In the genomic region with DNA sequence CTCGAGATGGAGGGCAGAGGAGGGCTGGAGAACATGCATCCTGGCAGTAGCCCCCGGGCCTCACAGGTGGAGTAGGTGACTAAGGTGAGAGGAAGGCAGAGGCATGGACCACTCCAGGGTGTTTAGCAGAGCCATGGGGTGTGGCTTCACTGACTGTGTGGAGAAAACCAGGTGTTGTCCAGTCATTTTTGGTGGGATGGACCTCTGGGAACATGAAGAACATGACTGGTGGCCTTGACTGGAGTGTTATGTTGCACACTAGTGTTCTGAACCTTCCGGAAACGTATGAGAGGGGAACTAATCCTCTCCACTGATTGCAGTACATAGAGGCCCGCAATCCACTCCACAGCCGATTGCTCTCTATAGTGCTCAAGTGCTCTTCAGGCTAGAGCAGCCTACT, we compare ENCODE assay signal across 20 cellular contexts. TPM values are rescaled to one million over a fixed set of nuclear protein-coding genes. Genes with fewer than 3 reads are reported as not detected.
DNase-seq lines count a peak whose midpoint lies in the region; ATAC-seq and TF ChIP-seq lines count a peak whose summit lies in the region.
"Had no signal": no experiment of that assay in that cellular context is flagged by ENCODE, and none has a peak within 500 bp of the region (broad histone marks: within the 10 kb centered on the region; RNA-seq: fewer than 3 reads in every experiment).

No MANE protein-coding gene starts in this region.

- H3K4me2 ChIP-seq in BLaER1 treated with 17β-estradiol and CSF1 and Interleukin-3, amounts not matched to agents 10 nM and 100 nM, result peak overlapping the region in 9 of 11 experiments; percentile 15 to 86 (median 79); a peak in 11 of 22 replicates

- peaks cover 34 to 70% (median 52%) of the 10 kb centered on the region in 4 donors for H3K4me1 Mint-ChIP-seq in CD4-positive, alpha-beta memory T cell
- H3K4me1 Mint-ChIP-seq in activated T-helper 17 cell treated with anti-CD3 and anti-CD28 coated beads, Interleukin-2, amount 50 U/mL, for 72 hours, result peaks cover 35% of the 10 kb centered on the region
- peaks cover 37 to 77% (median 64%) of the 10 kb centered on the region in 7 donors for H3K4me1 Mint-ChIP-seq in naive thymus-derived CD4-positive, alpha-beta T cell
- peaks cover 5% of the 10 kb centered on the region for H3K4me1 Mint-ChIP-seq in progenitor cell of endocrine pancreas (ENCODE audit: low read depth)

- H3K4me3 ChIP-seq in BLaER1 treated with 17β-estradiol and CSF1 and Interleukin-3, amounts not matched to agents 10 nM and 100 nM, result no peak overlapping the region
- H3K4me3 ChIP-seq in CD4-positive, alpha-beta memory T cell (ENCODE audit: low read length in 2 of 2), result no peak overlapping the region
- H3K4me3 ChIP-seq in naive thymus-derived CD4-positive, alpha-beta T cell (ENCODE audit: low read length), result no peak overlapping the region
- H3K4me3 ChIP-seq: esophagus squamous epithelium, MG63 had no signal

- intact Hi-C loops in CD4-positive, alpha-beta memory T cell (cut with micrococcal nuclease), result no loop called here
- intact Hi-C loops in naive thymus-derived CD4-positive, alpha-beta T cell (cut with micrococcal nuclease), result no loop called here

- no peaks in the 10 kb centered on the region for H3K27me3 ChIP-seq in BLaER1 treated with 17β-estradiol and CSF1 and Interleukin-3, amounts not matched to agents 10 nM and 100 nM
- no peaks in the 10 kb centered on the region for H3K27me3 ChIP-seq in CD4-positive, alpha-beta memory T cell (ENCODE audit: insufficient read depth, low read length)
- no peaks in the 10 kb centered on the region for H3K27me3 ChIP-seq in naive thymus-derived CD4-positive, alpha-beta T cell (ENCODE audit: control insufficient read depth in 2 of 2, insufficient read depth in 2 of 2, low read length in 2 of 2)
- H3K27me3 ChIP-seq: esophagus squamous epithelium, MG63 had no signal

- peaks cover 96 to 100% (median 100%) of the 10 kb centered on the region in 11 experiments for H4K20me1 ChIP-seq in BLaER1 treated with 17β-estradiol and CSF1 and Interleukin-3, amounts not matched to agents 10 nM and 100 nM

- H3K36me3 Mint-ChIP-seq in CD4-positive, alpha-beta memory T cell, result peaks cover 2 to 3% of the 10 kb centered on the region in 2 donors
- H3K36me3 Mint-ChIP-seq in activated T-helper 17 cell treated with anti-CD3 and anti-CD28 coated beads, Interleukin-2, amount 50 U/mL, for 72 hours (ENCODE audit: low read depth), result peaks cover 11% of the 10 kb centered on the region
- no peaks in the 10 kb centered on the region for H3K36me3 Mint-ChIP-seq in naive thymus-derived CD4-positive, alpha-beta T cell
- H3K36me3 Mint-ChIP-seq in progenitor cell of endocrine pancreas (ENCODE audit: insufficient read depth), result no peaks in the 10 kb centered on the region
- H3K36me3 Mint-ChIP-seq: activated naive CD4-positive, alpha-beta T cell treated with anti-CD3 and anti-CD28 coated beads, Interleukin-2, amount 50 U/mL, for 72 hours had no signal

- POLR2A ChIA-PET in CD4-positive, alpha-beta memory T cell (lab: Charles Lee; ENCODE audit: partially characterized antibody), result no interaction called here
- POLR2A ChIA-PET in naive thymus-derived CD4-positive, alpha-beta T cell (lab: Charles Lee), result no interaction called here

- H3K9ac ChIP-seq in BLaER1 treated with 17β-estradiol and CSF1 and Interleukin-3, amounts not matched to agents 10 nM and 100 nM, result no peak overlapping the region

- H3K9me3 ChIP-seq in BLaER1 treated with 17β-estradiol and CSF1 and Interleukin-3, amounts not matched to agents 10 nM and 100 nM (replicated peaks in 1 of 11), result no peaks in the 10 kb centered on the region
- H3K9me3 ChIP-seq in CD4-positive, alpha-beta memory T cell (ENCODE audit: control insufficient read depth in 1 of 2, low read length in 2 of 2), result no peaks in the 10 kb centered on the region
- H3K9me3 ChIP-seq in naive thymus-derived CD4-positive, alpha-beta T cell (ENCODE audit: control insufficient read depth in 2 of 3, low read length in 3 of 3), result no peaks in the 10 kb centered on the region
- H3K9me3 ChIP-seq: esophagus squamous epithelium, MG63 had no signal

- DNase-seq in CD4-positive, alpha-beta memory T cell, result no peak
- DNase-seq in naive thymus-derived CD4-positive, alpha-beta T cell, result no peak
- DNase-seq in progenitor cell of endocrine pancreas (ENCODE audit: low spot score, unreplicated experiment) (no peak), T-helper 1 cell (no peak)
- DNase-seq: activated CD4-positive, alpha-beta T cell treated with anti-CD3 and anti-CD28 coated beads for 48 hours; central memory CD4-positive, alpha-beta T cell; DMS 273 treated with DMSO at 0.1 percent for 48 hours; esophagus squamous epithelium; MG63; midbrain; NCI-H187; NCI-H526; PC-3; stimulated activated CD4-positive, alpha-beta T cell treated with anti-CD3 and anti-CD28 coated beads, Interleukin-2, amount 100 ng/mL, for 24 hours; substantia nigra had no signal

- no peak for TF ChIP-seq CTCF in progenitor cell of endocrine pancreas (IDR thresholded peaks at IDR 0.05; ENCODE audit: unreplicated experiment)

- no peaks in the 10 kb centered on the region for H3K27me3 Mint-ChIP-seq in CD4-positive, alpha-beta memory T cell
- H3K27me3 Mint-ChIP-seq in activated T-helper 17 cell treated with anti-CD3 and anti-CD28 coated beads, Interleukin-2, amount 50 U/mL, for 72 hours, result no peaks in the 10 kb centered on the region
- no peaks in the 10 kb centered on the region for H3K27me3 Mint-ChIP-seq in naive thymus-derived CD4-positive, alpha-beta T cell
- H3K27me3 Mint-ChIP-seq in progenitor cell of endocrine pancreas, result no peaks in the 10 kb centered on the region

- CTCF ChIA-PET in CD4-positive, alpha-beta memory T cell (lab: Charles Lee; ENCODE audit: partially characterized antibody), result no interaction called here
- CTCF ChIA-PET in naive thymus-derived CD4-positive, alpha-beta T cell (lab: Charles Lee), result no interaction called here

- peaks cover 54 to 99% (median 92%) of the 10 kb centered on the region in 10 experiments for H3K4me1 ChIP-seq in BLaER1 treated with 17β-estradiol and CSF1 and Interleukin-3, amounts not matched to agents 10 nM and 100 nM
- H3K4me1 ChIP-seq in CD4-positive, alpha-beta memory T cell (ENCODE audit: insufficient read depth, low read length), result peaks cover 49% of the 10 kb centered on the region
- peaks cover 5 to 8% of the 10 kb centered on the region in 2 donors for H3K4me1 ChIP-seq in naive thymus-derived CD4-positive, alpha-beta T cell (ENCODE audit: control insufficient read depth in 2 of 2, insufficient read depth in 2 of 2, low read length in 2 of 2)

- no peak overlapping the region for H3K27ac ChIP-seq in BLaER1 treated with 17β-estradiol and CSF1 and Interleukin-3, amounts not matched to agents 10 nM and 100 nM
- H3K27ac ChIP-seq in CD4-positive, alpha-beta memory T cell (ENCODE audit: low read depth, low read length), result no peak overlapping the region
- H3K27ac ChIP-seq in naive thymus-derived CD4-positive, alpha-beta T cell (ENCODE audit: low read depth, low read length), result no peak overlapping the region
- H3K27ac ChIP-seq: esophagus squamous epithelium had no signal

- peaks cover 0 to 13% (median 4%) of the 10 kb centered on the region in 11 experiments; a peak in 10 of 22 replicates for H3K36me3 ChIP-seq in BLaER1 treated with 17β-estradiol and CSF1 and Interleukin-3, amounts not matched to agents 10 nM and 100 nM
- no peaks in the 10 kb centered on the region for H3K36me3 ChIP-seq in CD4-positive, alpha-beta memory T cell (ENCODE audit: insufficient read depth, low read length)
- no peaks in the 10 kb centered on the region for H3K36me3 ChIP-seq in naive thymus-derived CD4-positive, alpha-beta T cell (ENCODE audit: control insufficient read depth in 2 of 3, insufficient read depth in 3 of 3, low read length in 3 of 3)
- H3K36me3 ChIP-seq: MG63 had no signal

- peak overlapping the region in 4 of 7 donors; percentile 3 to 78 (median 58) for H3K27ac Mint-ChIP-seq in CD4-positive, alpha-beta memory T cell
- peak overlapping the region; percentile 35 for H3K27ac Mint-ChIP-seq in activated T-helper 17 cell treated with anti-CD3 and anti-CD28 coated beads, Interleukin-2, amount 50 U/mL, for 72 hours
- H3K27ac Mint-ChIP-seq in naive thymus-derived CD4-positive, alpha-beta T cell, result peak overlapping the region; percentile 8 to 75 (median 41)
- H3K27ac Mint-ChIP-seq in progenitor cell of endocrine pancreas, result no peak overlapping the region
- H3K27ac Mint-ChIP-seq: activated naive CD4-positive, alpha-beta T cell treated with anti-CD3 and anti-CD28 coated beads, Interleukin-2, amount 50 U/mL, for 72 hours had no signal

- no peaks in the 10 kb centered on the region for H3K9me3 Mint-ChIP-seq in CD4-positive, alpha-beta memory T cell
- no peaks in the 10 kb centered on the region for H3K9me3 Mint-ChIP-seq in activated T-helper 17 cell treated with anti-CD3 and anti-CD28 coated beads, Interleukin-2, amount 50 U/mL, for 72 hours
- H3K9me3 Mint-ChIP-seq in naive thymus-derived CD4-positive, alpha-beta T cell, result no peaks in the 10 kb centered on the region
- H3K9me3 Mint-ChIP-seq in progenitor cell of endocrine pancreas (ENCODE audit: low read depth), result no peaks in the 10 kb centered on the region
- H3K9me3 Mint-ChIP-seq: activated naive CD4-positive, alpha-beta T cell treated with anti-CD3 and anti-CD28 coated beads, Interleukin-2, amount 50 U/mL, for 72 hours had no signal

- ATAC-seq in activated T-helper 17 cell treated with anti-CD3 and anti-CD28 coated beads, Interleukin-2, amount 50 U/mL, for 72 hours (replicated peaks), result no peak
- ATAC-seq in naive thymus-derived CD4-positive, alpha-beta T cell, result no peak
- no peak for ATAC-seq in GM21367 (IDR thresholded peaks at IDR 0.05; ENCODE audit: unreplicated experiment)
- ATAC-seq: activated naive CD4-positive, alpha-beta T cell treated with anti-CD3 and anti-CD28 coated beads, Interleukin-2, amount 50 U/mL, for 72 hours; PC-3; sciatic nerve had no signal

- H3K4me3 Mint-ChIP-seq in CD4-positive, alpha-beta memory T cell, result peak overlapping the region in 1 of 8 donors; percentile 33
- no peak overlapping the region for H3K4me3 Mint-ChIP-seq in activated T-helper 17 cell treated with anti-CD3 and anti-CD28 coated beads, Interleukin-2, amount 50 U/mL, for 72 hours
- H3K4me3 Mint-ChIP-seq in naive thymus-derived CD4-positive, alpha-beta T cell, result no peak overlapping the region
- H3K4me3 Mint-ChIP-seq in progenitor cell of endocrine pancreas (ENCODE audit: low read depth), result no peak overlapping the region

RNA-seq across cellular contexts. Expression of a gene that starts 16.9 kb away (rescaled TPM):
- 10 to 100 TPM; 17.8 to 18.6 TPM for total RNA-seq in CD4-positive, alpha-beta memory T cell
- 1 to 10 TPM; 3.3 to 4.6 TPM for polyA plus RNA-seq in CD4-positive, alpha-beta memory T cell
- total RNA-seq in activated T-helper 17 cell treated with anti-CD3 and anti-CD28 coated beads, Interleukin-2, amount 50 U/mL, for 72 hours, result 10 to 100 TPM; 19.3 to 23.6 TPM
- 10 to 100 TPM; 14.2 to 34.3 (median 17.4) TPM for total RNA-seq in naive thymus-derived CD4-positive, alpha-beta T cell
- 1 to 10 TPM; 3.3 to 5.3 TPM for polyA plus RNA-seq in naive thymus-derived CD4-positive, alpha-beta T cell
- 11.2 and 11.7 TPM in 2 replicates for total RNA-seq in progenitor cell of endocrine pancreas

RNA-seq across cellular contexts. Expression of a gene that starts 38.9 kb away (rescaled TPM):
- 10 to 100 TPM; 38.8 TPM for total RNA-seq in CD4-positive, alpha-beta memory T cell
- polyA plus RNA-seq in CD4-positive, alpha-beta memory T cell, result 10 to 100 TPM; 15.3 to 31.8 TPM
- 100 to 1,000 TPM in 1 of 2 donors, 10 to 100 TPM in 1; 71.8 to 117 TPM for total RNA-seq in activated T-helper 17 cell treated with anti-CD3 and anti-CD28 coated beads, Interleukin-2, amount 50 U/mL, for 72 hours
- total RNA-seq in naive thymus-derived CD4-positive, alpha-beta T cell, result 10 to 100 TPM; 33.0 to 67.3 (median 58.7) TPM
- 10 to 100 TPM; 13.3 to 25.0 TPM for polyA plus RNA-seq in naive thymus-derived CD4-positive, alpha-beta T cell
- 48.5 and 49.1 TPM in 2 replicates for total RNA-seq in progenitor cell of endocrine pancreas

RNA-seq across cellular contexts. Expression of a gene that starts 48.8 kb away (rescaled TPM):
- total RNA-seq in CD4-positive, alpha-beta memory T cell, result 10 to 100 TPM; 89.3 to 94.1 TPM
- polyA plus RNA-seq in CD4-positive, alpha-beta memory T cell, result 10 to 100 TPM; 59.6 to 66.9 TPM
- 10 to 100 TPM; 52.9 to 53.6 TPM for total RNA-seq in activated T-helper 17 cell treated with anti-CD3 and anti-CD28 coated beads, Interleukin-2, amount 50 U/mL, for 72 hours
- 100 to 1,000 TPM in 2 of 5 experiments, 10 to 100 TPM in 3; 56.9 to 108 (median 78.5) TPM for total RNA-seq in naive thymus-derived CD4-positive, alpha-beta T cell
- 10 to 100 TPM; 65.1 to 81.9 TPM for polyA plus RNA-seq in naive thymus-derived CD4-positive, alpha-beta T cell
- 73.0 and 81.3 TPM in 2 replicates for total RNA-seq in progenitor cell of endocrine pancreas

RNA-seq across cellular contexts. Expression of a gene that starts 49.8 kb away (rescaled TPM):
- total RNA-seq in CD4-positive, alpha-beta memory T cell, result under 1 TPM; 0.67 to 0.99 TPM
- 1 to 10 TPM in 1 of 2 donors, under 1 TPM in 1; 0.22 to 1.2 TPM for polyA plus RNA-seq in CD4-positive, alpha-beta memory T cell
- under 1 TPM; 0.74 to 0.76 TPM for total RNA-seq in activated T-helper 17 cell treated with anti-CD3 and anti-CD28 coated beads, Interleukin-2, amount 50 U/mL, for 72 hours
- 1 to 10 TPM in 1 of 5 experiments, under 1 TPM in 4; 0.53 to 1.4 (median 0.76) TPM for total RNA-seq in naive thymus-derived CD4-positive, alpha-beta T cell
- under 1 TPM; 0.27 to 0.36 TPM for polyA plus RNA-seq in naive thymus-derived CD4-positive, alpha-beta T cell
- 8.8 and 12.2 TPM in 2 replicates for total RNA-seq in progenitor cell of endocrine pancreas
